Comparison of ENCODE assay signal across 24 cellular contexts in the genomic region with DNA sequence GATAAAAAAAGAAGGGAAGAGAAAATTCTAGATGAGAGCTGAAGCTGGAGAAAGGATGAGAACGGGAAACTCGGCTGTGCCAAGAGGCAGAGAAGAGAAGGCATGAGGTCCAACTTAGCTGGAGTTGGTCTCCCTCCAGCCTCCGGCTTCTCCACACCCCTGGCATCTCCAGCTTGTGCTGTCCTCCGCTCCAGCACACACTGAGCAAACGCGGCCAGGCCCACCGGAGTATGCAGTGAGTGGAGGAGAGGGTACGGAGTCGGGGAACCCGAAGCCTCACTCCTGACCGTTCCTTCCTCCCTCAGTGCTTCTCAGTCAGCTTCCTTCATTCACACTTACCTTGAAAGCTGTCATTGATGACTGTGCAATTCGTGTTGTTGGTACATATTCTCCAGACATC.
"Had no signal": no experiment of that assay in that cellular context is flagged by ENCODE, and none has a peak within 500 bp of the region (broad histone marks: within the 10 kb centered on the region; RNA-seq: fewer than 3 reads in every experiment).

No MANE protein-coding gene starts in this region.

- H3K27me3 ChIP-seq: dorsolateral prefrontal cortex, esophagus muscularis mucosa, foreskin keratinocyte, gastroesophageal sphincter, heart left ventricle, left lung had no signal

- FAIRE-seq: colon, endothelial cell of umbilical vein, frontal cortex, islet of Langerhans, keratinocyte had no signal

- ATAC-seq: foreskin keratinocyte, gastroesophageal sphincter, heart left ventricle, left cardiac atrium, left lung, left ventricle myocardium superior, mucosa of descending colon had no signal

- H3K4me3 Mint-ChIP-seq: mesothelial cell of epicardium, naive B cell had no signal

- H3K9me3 ChIP-seq: esophagus muscularis mucosa, gastroesophageal sphincter had no signal

- H3K27me3 Mint-ChIP-seq: naive B cell had no signal

- H3K4me1 ChIP-seq: left lung had no signal

- H3K27ac ChIP-seq: coronary artery, dorsolateral prefrontal cortex, esophagus muscularis mucosa, foreskin keratinocyte, gastroesophageal sphincter, heart left ventricle, left lung had no signal

- DNase-seq: dermis blood vessel endothelial cell; effector CD4-positive, alpha-beta T cell; effector memory CD4-positive, alpha-beta T cell; foreskin keratinocyte; heart left ventricle; hippocampal formation; left cardiac atrium; left lung; left ventricle myocardium superior; mammary epithelial cell; mesenchymal stem cell; mucosa of descending colon; naive B cell had no signal

- H3K27ac Mint-ChIP-seq: mesothelial cell of epicardium, naive B cell had no signal

- H3K4me3 ChIP-seq: coronary artery, dorsolateral prefrontal cortex, esophagus muscularis mucosa, gastroesophageal sphincter, heart left ventricle, left lung, lung, mucosa of descending colon had no signal

- H3K4me1 Mint-ChIP-seq: naive B cell had no signal
